Comparison of ENCODE assay signal across 8 cellular contexts in the genomic region with DNA sequence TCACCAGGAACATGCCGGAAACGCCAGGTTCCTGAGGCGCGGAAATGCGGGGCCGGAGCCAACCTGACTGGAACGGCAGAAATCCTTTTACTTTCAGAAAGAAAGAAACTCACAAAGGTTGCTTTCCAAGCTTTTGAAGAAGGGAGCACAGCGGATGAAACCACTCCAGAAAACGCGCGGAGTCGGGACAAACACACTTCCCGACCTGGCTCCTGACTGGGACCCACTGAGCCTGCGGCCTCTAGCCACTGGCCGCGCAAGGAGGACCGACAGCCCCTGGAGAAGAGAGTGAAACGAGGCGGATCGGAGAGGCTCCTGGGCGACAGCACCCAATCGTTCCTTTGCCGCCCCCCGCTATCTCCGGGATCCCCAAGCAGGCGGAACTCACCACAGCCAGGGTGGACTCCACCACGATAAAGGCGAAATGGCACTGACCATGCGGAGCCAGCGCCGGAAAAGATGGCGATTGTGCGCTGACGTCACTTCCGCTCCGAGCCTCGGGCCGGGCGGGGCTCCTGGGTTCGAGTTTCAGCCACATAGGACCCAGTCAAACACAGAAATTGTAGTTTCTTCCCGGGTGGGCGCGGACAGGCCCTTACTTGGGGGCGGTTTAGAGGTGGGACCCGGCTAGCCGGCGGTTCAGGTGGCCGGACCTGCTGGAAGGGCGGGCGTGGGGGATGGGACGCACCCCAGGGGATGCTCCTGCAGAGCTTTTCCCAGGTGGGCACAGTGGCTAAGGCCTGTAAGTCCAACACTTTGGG. TPM values are rescaled to one million over a fixed set of nuclear protein-coding genes. Genes with fewer than 3 reads are reported as not detected.
A peak's percentile ranks its signal among the peaks of the same experiment; 100 is the strongest.
DNase-seq lines count a peak whose midpoint lies in the region; ATAC-seq and TF ChIP-seq lines count a peak whose summit lies in the region.

TSS of gene ZNF121 (minus strand) at position 432 of the 761 bp plus-strand sequence. CDS start 16,407 bp downstream, outside the sequence.

- H3K9me3 Mint-ChIP-seq in dendritic cell treated with granulocyte-macrophage colony-stimulating factor and Interleukin-4, amounts not matched to agents 40 ng/mL and 50 ng/mL, for 4 days = peaks cover 32% of the 10 kb centered on the region

- H3K4me1 ChIP-seq in left lung = peaks cover 0 to 27% of the 10 kb centered on the region in 2 donors

- peaks cover 41% of the 10 kb centered on the region for H3K36me3 Mint-ChIP-seq in dendritic cell treated with granulocyte-macrophage colony-stimulating factor and Interleukin-4, amounts not matched to agents 40 ng/mL and 50 ng/mL, for 4 days (ENCODE audit: low read depth)

- H3K9me3 ChIP-seq in left lung = peaks cover 0 to 17% of the 10 kb centered on the region in 2 donors

- H3K4me1 Mint-ChIP-seq in dendritic cell treated with granulocyte-macrophage colony-stimulating factor and Interleukin-4, amounts not matched to agents 40 ng/mL and 50 ng/mL, for 4 days (ENCODE audit: low read depth) = peaks cover 18% of the 10 kb centered on the region

- H3K27me3 ChIP-seq in left lung = peaks cover 0 to 22% of the 10 kb centered on the region in 2 donors

- peak within 1 kb of the TSS; percentile 84 to 90 for H3K27ac ChIP-seq in left lung

- peaks cover 11% of the 10 kb centered on the region for H3K27me3 Mint-ChIP-seq in dendritic cell treated with granulocyte-macrophage colony-stimulating factor and Interleukin-4, amounts not matched to agents 40 ng/mL and 50 ng/mL, for 4 days

- ATAC-seq in GM19035 (IDR thresholded peaks at IDR 0.05; ENCODE audit: unreplicated experiment) (peak; percentile 81), HG03439 (IDR thresholded peaks at IDR 0.05; ENCODE audit: unreplicated experiment) (peak; percentile 90), left lung (peak; percentile 97)

- peak within 1 kb of the TSS; percentile 93 for H3K4me3 ChIP-seq in AG10803 (ENCODE audit: low read length)
- H3K4me3 ChIP-seq in left lung = peak within 1 kb of the TSS; percentile 65 to 74

- intact Hi-C loops in dendritic cell treated with granulocyte-macrophage colony-stimulating factor and Interleukin-4, amounts not matched to agents 40 ng/mL and 50 ng/mL, for 4 days (cut with micrococcal nuclease) = loop anchor here (2.0 to 10.0 kb wide), 5 partner anchors 37 to 379 kb away; partner anchors contain the start of genes ZNF266, ZNF426 and ZNF561
- intact Hi-C loops in left lung (cut with DNase I) = no loop called here

- peaks cover 0 to 32% of the 10 kb centered on the region in 2 donors for H3K36me3 ChIP-seq in left lung

- DNase-seq in AG10803 (ENCODE audit: low read depth) (peak; percentile 63), NCI-H526 (lab: John Stamatoyannopoulos, UW) (peak; percentile 34 to 81), left lung (peak; percentile 88 to 94)
- DNase-seq in activated CD4-positive, alpha-beta T cell treated with anti-CD3 and anti-CD28 coated beads, Interleukin-2, amount 50 U/mL, for 24 hours (ENCODE audit: low read depth in 1 of 2, low spot score in 1 of 2) = peak; percentile 77 to 80
- peak; percentile 77 to 81 for DNase-seq in stimulated activated CD4-positive, alpha-beta T cell treated with anti-CD3 and anti-CD28 coated beads, Interleukin-2, amount 100 ng/mL, for 48 hours

- peak within 1 kb of the TSS; percentile 93 for H3K4me3 Mint-ChIP-seq in dendritic cell treated with granulocyte-macrophage colony-stimulating factor and Interleukin-4, amounts not matched to agents 40 ng/mL and 50 ng/mL, for 4 days

- H3K27ac Mint-ChIP-seq in dendritic cell treated with granulocyte-macrophage colony-stimulating factor and Interleukin-4, amounts not matched to agents 40 ng/mL and 50 ng/mL, for 4 days = peak within 1 kb of the TSS; percentile 98

- TF ChIP-seq CTCF in AG10803 (conservative IDR thresholded peaks at IDR 0.05; ENCODE audit: low read length) (no peak), left lung (IDR thresholded peaks at IDR 0.05) (no peak)

RNA-seq across cellular contexts. Expression of gene ZNF121, which starts in this region (rescaled TPM):
- total RNA-seq in left lung = 10 to 100 TPM; 24.4 to 34.1 TPM

Comparison
In these comparisons a context has a peak if more than half of its experiments do, and no peak if none do; other contexts are left out.
1. Peak in every context shown above with its lines: DNase-seq, ATAC-seq, H3K4me3 ChIP-seq and H3K27ac ChIP-seq.